Comparison of ENCODE assay signal across 7 cellular contexts in genomic region chr15:98421419-98422085, GRCh38.
DNase-seq lines count a peak whose midpoint lies in the region; ATAC-seq, FAIRE-seq and TF ChIP-seq lines count a peak whose summit lies in the region.

No MANE protein-coding gene starts in this region.

- H3K36me3 Mint-ChIP-seq in activated CD4-positive, alpha-beta memory T cell treated with anti-CD3 and anti-CD28 coated beads for 36 hours, result no peaks in the 10 kb centered on the region
- H3K36me3 Mint-ChIP-seq in memory B cell, result no peaks in the 10 kb centered on the region

- no peak overlapping the region for H3K27ac Mint-ChIP-seq in activated CD4-positive, alpha-beta memory T cell treated with anti-CD3 and anti-CD28 coated beads for 36 hours
- H3K27ac Mint-ChIP-seq in memory B cell, result no peak overlapping the region

- peaks cover 7% of the 10 kb centered on the region for H3K4me1 Mint-ChIP-seq in activated CD4-positive, alpha-beta memory T cell treated with anti-CD3 and anti-CD28 coated beads for 36 hours (ENCODE audit: low read depth)
- H3K4me1 Mint-ChIP-seq in memory B cell, result peaks cover 2% of the 10 kb centered on the region

- ATAC-seq in memory B cell (ENCODE audit: low read depth), result peak; percentile 37

- intact Hi-C loops in activated CD4-positive, alpha-beta memory T cell treated with anti-CD3 and anti-CD28 coated beads for 36 hours (cut with micrococcal nuclease), result loop anchor here (1.0 to 5.0 kb wide), 2 partner anchors 110 to 129 kb away; no protein-coding TSS in a partner anchor

- no peak overlapping the region for H3K4me3 ChIP-seq in HFF-Myc (replicated peaks; ENCODE audit: low read depth, low read length)

- peak; percentile 54 for FAIRE-seq in GM12892 (lab: Jason Lieb, UNC)

- H3K4me3 Mint-ChIP-seq in activated CD4-positive, alpha-beta memory T cell treated with anti-CD3 and anti-CD28 coated beads for 36 hours, result no peak overlapping the region
- H3K4me3 Mint-ChIP-seq in memory B cell, result peak overlapping the region; percentile 21

- no peak for TF ChIP-seq POLR2A in GM12892 (IDR thresholded peaks at IDR 0.05; ENCODE audit: low read depth, low read length)

- peaks cover 42% of the 10 kb centered on the region for H3K27me3 Mint-ChIP-seq in activated CD4-positive, alpha-beta memory T cell treated with anti-CD3 and anti-CD28 coated beads for 36 hours
- H3K27me3 Mint-ChIP-seq in memory B cell, result peaks cover 16% of the 10 kb centered on the region

- CTCF ChIA-PET in activated CD4-positive, alpha-beta memory T cell treated with anti-CD3 and anti-CD28 coated beads for 36 hours (lab: Charles Lee), result interaction anchor here (0.8 to 3.1 kb wide), 13 partner anchors 9 to 638 kb away, joined by 3 to 46 read pairs (median 4); no protein-coding TSS in a partner anchor

- TF ChIP-seq CTCF in HFF-Myc (IDR thresholded peaks at IDR 0.05; ENCODE audit: low read depth, low read length, missing control alignments), result peak; percentile 97

- peak; percentile 74 for DNase-seq in GM12892 (ENCODE audit: insufficient read length)
- no peak for DNase-seq in HFF-Myc (ENCODE audit: extremely low read depth, low read depth)
- DNase-seq in NCI-H1417 treated with DMSO at 0.1 percent for 48 hours (lab: John Stamatoyannopoulos, UW), result peak; percentile 59
- peak; percentile 66 for DNase-seq in activated CD4-positive, alpha-beta memory T cell treated with anti-CD3 and anti-CD28 coated beads for 36 hours
- peak; percentile 38 for DNase-seq in effector CD4-positive, alpha-beta T cell
- DNase-seq in memory B cell (ENCODE audit: low spot score in 2 of 2), result peak; percentile 32 to 63
- peak; percentile 38 to 46 for DNase-seq in stimulated activated CD8-positive, alpha-beta memory T cell treated with anti-CD3 and anti-CD28 coated beads, Interleukin-15, amount 100 ng/mL, for 48 hours (ENCODE audit: low read depth in 2 of 2)

- POLR2A ChIA-PET in activated CD4-positive, alpha-beta memory T cell treated with anti-CD3 and anti-CD28 coated beads for 36 hours (lab: Charles Lee), result no interaction called here

- no peaks in the 10 kb centered on the region for H3K9me3 Mint-ChIP-seq in activated CD4-positive, alpha-beta memory T cell treated with anti-CD3 and anti-CD28 coated beads for 36 hours
- H3K9me3 Mint-ChIP-seq in memory B cell, result no peaks in the 10 kb centered on the region
